ENCODE assay signal across 11 cellular contexts in genomic region chr6:3195695-3196497, GRCh38. TPM values are rescaled to one million over a fixed set of nuclear protein-coding genes. Genes with fewer than 3 reads are reported as not detected.
DNase-seq lines count a peak whose midpoint lies in the region; ATAC-seq and TF ChIP-seq lines count a peak whose summit lies in the region.
"Had no signal": no experiment of that assay in that cellular context is flagged by ENCODE, and none has a peak within 500 bp of the region (broad histone marks: within the 10 kb centered on the region; RNA-seq: fewer than 3 reads in every experiment).

No MANE protein-coding gene starts in this region.

- H3K9me2 ChIP-seq in Loucy (replicated peaks; ENCODE audit: low read depth, low read length): no peaks in the 10 kb centered on the region

- H3K27me3 Mint-ChIP-seq in HFFc6 (ENCODE audit: insufficient read depth): peaks cover 6% of the 10 kb centered on the region; the same call in 1 of the 2 replicates

- H3K4me2 ChIP-seq in Loucy (ENCODE audit: low read depth, low read length, poor library complexity, severe bottlenecking): no peak overlapping the region

- H3K4me1 ChIP-seq in BE2C (no peaks in the 10 kb centered on the region), Loucy (ENCODE audit: insufficient read depth, low read length, poor library complexity, severe bottlenecking) (peaks cover 5% of the 10 kb centered on the region)

- no peaks in the 10 kb centered on the region for H3K79me2 ChIP-seq in Loucy (ENCODE audit: insufficient read depth, low read length)

- no peaks in the 10 kb centered on the region for H3K27me3 ChIP-seq in BE2C
- no peaks in the 10 kb centered on the region for H3K27me3 ChIP-seq in Loucy (ENCODE audit: insufficient read depth, low read length, poor library complexity, severe bottlenecking)

- TF ChIP-seq CTCF in BE2C (IDR thresholded peaks at IDR 0.05; ENCODE audit: low read depth, low read length): peak; percentile 25
- peak; percentile 34; the same call in 1 of the 2 replicates for TF ChIP-seq CTCF in Loucy (conservative IDR thresholded peaks at IDR 0.05; ENCODE audit: low read length)
- TF ChIP-seq CTCF in HFFc6 (IDR thresholded peaks at IDR 0.05): no peak

- H3K9me3 ChIP-seq in BE2C (no peaks in the 10 kb centered on the region), Loucy (ENCODE audit: insufficient read depth, low read depth, low read length) (no peaks in the 10 kb centered on the region)

- no peaks in the 10 kb centered on the region for H3F3A ChIP-seq in Loucy (ENCODE audit: low read depth)

- ATAC-seq in left lobe of liver (peak; percentile 59), HG03097 (IDR thresholded peaks at IDR 0.05; ENCODE audit: low FRiP score, unreplicated experiment) (no peak), GM18858 (IDR thresholded peaks at IDR 0.05; ENCODE audit: unreplicated experiment) (no peak)

- no peaks in the 10 kb centered on the region for H4K20me1 ChIP-seq in Loucy (ENCODE audit: insufficient read depth, low read length, poor library complexity, severe bottlenecking)

- H3K27ac Mint-ChIP-seq in HFFc6: no peak overlapping the region
- H3K27ac Mint-ChIP-seq: activated naive CD4-positive, alpha-beta T cell treated with anti-CD3 and anti-CD28 coated beads, Interleukin-2, amount 10 ng/mL, durations not matched to agents 7 days and 5 days; T-helper 1 cell treated with Interleukin-12 subunit alpha and Interleukin-12 subunit beta and Interleukin-4 antibody, amounts not matched to agents 30 μg/mL and 1 μg/mL, for 36 hours had no signal

- H3K4me1 Mint-ChIP-seq in HFFc6 (ENCODE audit: low read depth): no peaks in the 10 kb centered on the region
- H3K4me1 Mint-ChIP-seq: activated naive CD4-positive, alpha-beta T cell treated with anti-CD3 and anti-CD28 coated beads, Interleukin-2, amount 10 ng/mL, durations not matched to agents 7 days and 5 days had no signal

- H2AFZ ChIP-seq in Loucy (ENCODE audit: low read length): peak overlapping the region; percentile 79

- peaks cover 9% of the 10 kb centered on the region; the same call in 1 of the 2 replicates for H3K36me3 Mint-ChIP-seq in HFFc6 (ENCODE audit: low read depth)
- H3K36me3 Mint-ChIP-seq: activated naive CD4-positive, alpha-beta T cell treated with anti-CD3 and anti-CD28 coated beads, Interleukin-2, amount 10 ng/mL, durations not matched to agents 7 days and 5 days had no signal

- H3K36me3 ChIP-seq in BE2C (peaks cover 3% of the 10 kb centered on the region; the same call in 1 of the 2 replicates), Loucy (ENCODE audit: insufficient read depth, low read length) (no peaks in the 10 kb centered on the region)

- H3K9ac ChIP-seq in Loucy (ENCODE audit: low read depth, low read length, poor library complexity, severe bottlenecking): no peak overlapping the region

- H3K9me3 Mint-ChIP-seq in HFFc6: no peaks in the 10 kb centered on the region; the same call in 1 of the 2 replicates
- H3K9me3 Mint-ChIP-seq: activated naive CD4-positive, alpha-beta T cell treated with anti-CD3 and anti-CD28 coated beads, Interleukin-2, amount 10 ng/mL, durations not matched to agents 7 days and 5 days; T-helper 1 cell treated with Interleukin-12 subunit alpha and Interleukin-12 subunit beta and Interleukin-4 antibody, amounts not matched to agents 30 μg/mL and 1 μg/mL, for 36 hours had no signal

- no peak overlapping the region for H3K4me3 Mint-ChIP-seq in HFFc6
- H3K4me3 Mint-ChIP-seq: activated naive CD4-positive, alpha-beta T cell treated with anti-CD3 and anti-CD28 coated beads, Interleukin-2, amount 10 ng/mL, durations not matched to agents 7 days and 5 days; T-helper 1 cell treated with Interleukin-12 subunit alpha and Interleukin-12 subunit beta and Interleukin-4 antibody, amounts not matched to agents 30 μg/mL and 1 μg/mL, for 36 hours had no signal

- H3K4me3 ChIP-seq in BE2C (ENCODE audit: low read depth, low read length): peak overlapping the region; percentile 62
- H3K4me3 ChIP-seq in Loucy (ENCODE audit: low read length, poor library complexity, severe bottlenecking): no peak overlapping the region

- DNase-seq in BE2C (peak; percentile 92), SW480 (ENCODE audit: low spot score) (peak; percentile 74), left lobe of liver (ENCODE audit: low spot score) (no peak), COLO668 (lab: John Stamatoyannopoulos, UW; ENCODE audit: unreplicated experiment) (no peak), HFFc6 (no peak)
- DNase-seq: activated naive CD4-positive, alpha-beta T cell treated with anti-CD3 and anti-CD28 coated beads, Interleukin-2, amount 10 ng/mL, durations not matched to agents 7 days and 5 days; stimulated activated CD8-positive, alpha-beta memory T cell treated with anti-CD3 and anti-CD28 coated beads, Interleukin-4, amount 100 ng/mL, for 48 hours had no signal

RNA-seq across cellular contexts. Expression of gene TUBB2B, which starts 31.6 kb away (rescaled TPM):
- polyA plus RNA-seq in BE2C (2012; ENCODE audit: insufficient read depth, insufficient read length, low read depth): 301 TPM
- total RNA-seq in left lobe of liver: 2.1 TPM
- 1 to 10 TPM in 3 of 6 experiments, under 1 TPM in 3; 0.14 to 1.3 (median 0.90) TPM for total RNA-seq in HFFc6 (2021; fragmentation: NEBNext Ultra II Directional; extraction: Animal tissue kit (Norgen Biotek cat#: 25700))

RNA-seq across cellular contexts. Expression of gene TUBB2A, which starts 38.6 kb away (rescaled TPM):
- polyA plus RNA-seq in BE2C (2012; ENCODE audit: insufficient read depth, insufficient read length, low read depth): 423 TPM
- total RNA-seq in left lobe of liver: 64.5 TPM
- 100 to 1,000 TPM; 114 to 152 (median 120) TPM for total RNA-seq in HFFc6 (2021; fragmentation: NEBNext Ultra II Directional; extraction: Animal tissue kit (Norgen Biotek cat#: 25700))

Comparison
In these comparisons a context has a peak if more than half of its experiments do, and no peak if none do; other contexts are left out.
1. DNase-seq: peak in BE2C (single experiment) and SW480 (single experiment); none in left lobe of liver (single experiment), COLO668 (single experiment) and HFFc6 (single experiment).